Comparison of ENCODE assay signal across 2 cellular contexts in the genomic region with DNA sequence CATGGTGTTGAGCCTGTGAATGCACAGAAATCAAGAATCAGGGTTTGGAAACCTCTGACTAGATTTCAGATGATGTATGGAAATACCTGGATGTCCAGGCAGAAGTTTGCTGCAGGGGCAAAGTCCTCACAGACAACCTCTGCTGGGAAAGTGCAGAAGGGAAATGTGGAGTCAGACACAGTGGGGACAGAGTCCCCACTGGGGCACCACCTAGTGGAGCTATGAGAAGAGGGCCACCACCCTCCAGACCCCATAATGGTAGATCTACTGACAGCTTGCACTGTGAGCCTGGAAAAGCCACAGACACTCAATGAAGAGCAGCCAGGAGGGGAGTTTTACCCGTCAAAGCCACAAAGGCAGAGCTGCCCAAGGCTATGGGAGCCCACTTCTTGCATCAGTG.
TF ChIP-seq lines count a peak whose summit lies in the region.

No MANE protein-coding gene starts in this region.

TF ChIP-seq in HepG2, 621 proteins besides CTCF, POLR2A, EP300 and RAD21:
- TF ChIP-seq, protein P1, sequence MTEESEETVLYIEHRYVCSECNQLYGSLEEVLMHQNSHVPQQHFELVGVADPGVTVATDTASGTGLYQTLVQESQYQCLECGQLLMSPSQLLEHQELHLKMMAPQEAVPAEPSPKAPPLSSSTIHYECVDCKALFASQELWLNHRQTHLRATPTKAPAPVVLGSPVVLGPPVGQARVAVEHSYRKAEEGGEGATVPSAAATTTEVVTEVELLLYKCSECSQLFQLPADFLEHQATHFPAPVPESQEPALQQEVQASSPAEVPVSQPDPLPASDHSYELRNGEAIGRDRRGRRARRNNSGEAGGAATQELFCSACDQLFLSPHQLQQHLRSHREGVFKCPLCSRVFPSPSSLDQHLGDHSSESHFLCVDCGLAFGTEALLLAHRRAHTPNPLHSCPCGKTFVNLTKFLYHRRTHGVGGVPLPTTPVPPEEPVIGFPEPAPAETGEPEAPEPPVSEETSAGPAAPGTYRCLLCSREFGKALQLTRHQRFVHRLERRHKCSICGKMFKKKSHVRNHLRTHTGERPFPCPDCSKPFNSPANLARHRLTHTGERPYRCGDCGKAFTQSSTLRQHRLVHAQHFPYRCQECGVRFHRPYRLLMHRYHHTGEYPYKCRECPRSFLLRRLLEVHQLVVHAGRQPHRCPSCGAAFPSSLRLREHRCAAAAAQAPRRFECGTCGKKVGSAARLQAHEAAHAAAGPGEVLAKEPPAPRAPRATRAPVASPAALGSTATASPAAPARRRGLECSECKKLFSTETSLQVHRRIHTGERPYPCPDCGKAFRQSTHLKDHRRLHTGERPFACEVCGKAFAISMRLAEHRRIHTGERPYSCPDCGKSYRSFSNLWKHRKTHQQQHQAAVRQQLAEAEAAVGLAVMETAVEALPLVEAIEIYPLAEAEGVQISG (CRISPR knock-in tag; IDR thresholded peaks at IDR 0.05) = 0 out of 2 replicates have a peak, but pooled peaks have one; percentile 12
- TF ChIP-seq DPF2 (CRISPR knock-in tag; IDR thresholded peaks at IDR 0.05; ENCODE audit: borderline replicate concordance, low read depth) (no peak), CHD2 (IDR thresholded peaks at IDR 0.05; ENCODE audit: low read depth, low read length) (no peak), STAG1 (CRISPR knock-in tag; IDR thresholded peaks at IDR 0.05) (peak; percentile 32), ZNF746 (CRISPR knock-in tag; IDR thresholded peaks at IDR 0.05) (no peak), HNF4A (CRISPR knock-in tag; IDR thresholded peaks at IDR 0.05) (peak; percentile 48; the same call in 1 of the 2 replicates), ZNF20 (CRISPR knock-in tag; IDR thresholded peaks at IDR 0.05) (no peak)
- TF ChIP-seq, protein P2, sequence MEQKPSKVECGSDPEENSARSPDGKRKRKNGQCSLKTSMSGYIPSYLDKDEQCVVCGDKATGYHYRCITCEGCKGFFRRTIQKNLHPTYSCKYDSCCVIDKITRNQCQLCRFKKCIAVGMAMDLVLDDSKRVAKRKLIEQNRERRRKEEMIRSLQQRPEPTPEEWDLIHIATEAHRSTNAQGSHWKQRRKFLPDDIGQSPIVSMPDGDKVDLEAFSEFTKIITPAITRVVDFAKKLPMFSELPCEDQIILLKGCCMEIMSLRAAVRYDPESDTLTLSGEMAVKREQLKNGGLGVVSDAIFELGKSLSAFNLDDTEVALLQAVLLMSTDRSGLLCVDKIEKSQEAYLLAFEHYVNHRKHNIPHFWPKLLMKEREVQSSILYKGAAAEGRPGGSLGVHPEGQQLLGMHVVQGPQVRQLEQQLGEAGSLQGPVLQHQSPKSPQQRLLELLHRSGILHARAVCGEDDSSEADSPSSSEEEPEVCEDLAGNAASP (CRISPR knock-in tag; IDR thresholded peaks at IDR 0.05; ENCODE audit: borderline replicate concordance) = no peak

TF ChIP-seq in K562, 482 proteins besides CTCF, POLR2A, EP300 and RAD21:
- TF ChIP-seq, protein P3, sequence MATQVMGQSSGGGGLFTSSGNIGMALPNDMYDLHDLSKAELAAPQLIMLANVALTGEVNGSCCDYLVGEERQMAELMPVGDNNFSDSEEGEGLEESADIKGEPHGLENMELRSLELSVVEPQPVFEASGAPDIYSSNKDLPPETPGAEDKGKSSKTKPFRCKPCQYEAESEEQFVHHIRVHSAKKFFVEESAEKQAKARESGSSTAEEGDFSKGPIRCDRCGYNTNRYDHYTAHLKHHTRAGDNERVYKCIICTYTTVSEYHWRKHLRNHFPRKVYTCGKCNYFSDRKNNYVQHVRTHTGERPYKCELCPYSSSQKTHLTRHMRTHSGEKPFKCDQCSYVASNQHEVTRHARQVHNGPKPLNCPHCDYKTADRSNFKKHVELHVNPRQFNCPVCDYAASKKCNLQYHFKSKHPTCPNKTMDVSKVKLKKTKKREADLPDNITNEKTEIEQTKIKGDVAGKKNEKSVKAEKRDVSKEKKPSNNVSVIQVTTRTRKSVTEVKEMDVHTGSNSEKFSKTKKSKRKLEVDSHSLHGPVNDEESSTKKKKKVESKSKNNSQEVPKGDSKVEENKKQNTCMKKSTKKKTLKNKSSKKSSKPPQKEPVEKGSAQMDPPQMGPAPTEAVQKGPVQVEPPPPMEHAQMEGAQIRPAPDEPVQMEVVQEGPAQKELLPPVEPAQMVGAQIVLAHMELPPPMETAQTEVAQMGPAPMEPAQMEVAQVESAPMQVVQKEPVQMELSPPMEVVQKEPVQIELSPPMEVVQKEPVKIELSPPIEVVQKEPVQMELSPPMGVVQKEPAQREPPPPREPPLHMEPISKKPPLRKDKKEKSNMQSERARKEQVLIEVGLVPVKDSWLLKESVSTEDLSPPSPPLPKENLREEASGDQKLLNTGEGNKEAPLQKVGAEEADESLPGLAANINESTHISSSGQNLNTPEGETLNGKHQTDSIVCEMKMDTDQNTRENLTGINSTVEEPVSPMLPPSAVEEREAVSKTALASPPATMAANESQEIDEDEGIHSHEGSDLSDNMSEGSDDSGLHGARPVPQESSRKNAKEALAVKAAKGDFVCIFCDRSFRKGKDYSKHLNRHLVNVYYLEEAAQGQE (CRISPR knock-in tag; IDR thresholded peaks at IDR 0.05; ENCODE audit: low read depth) = no peak
- no peak for TF ChIP-seq KLF1 (tag; IDR thresholded peaks at IDR 0.05)
- no peak for TF ChIP-seq CBX8 (IDR thresholded peaks at IDR 0.05; ENCODE audit: borderline replicate concordance, extremely low read depth, low read depth, low read length, poor library complexity, severe bottlenecking)
- TF ChIP-seq MCM7 (IDR thresholded peaks at IDR 0.05) = no peak
- TF ChIP-seq, protein P4, sequence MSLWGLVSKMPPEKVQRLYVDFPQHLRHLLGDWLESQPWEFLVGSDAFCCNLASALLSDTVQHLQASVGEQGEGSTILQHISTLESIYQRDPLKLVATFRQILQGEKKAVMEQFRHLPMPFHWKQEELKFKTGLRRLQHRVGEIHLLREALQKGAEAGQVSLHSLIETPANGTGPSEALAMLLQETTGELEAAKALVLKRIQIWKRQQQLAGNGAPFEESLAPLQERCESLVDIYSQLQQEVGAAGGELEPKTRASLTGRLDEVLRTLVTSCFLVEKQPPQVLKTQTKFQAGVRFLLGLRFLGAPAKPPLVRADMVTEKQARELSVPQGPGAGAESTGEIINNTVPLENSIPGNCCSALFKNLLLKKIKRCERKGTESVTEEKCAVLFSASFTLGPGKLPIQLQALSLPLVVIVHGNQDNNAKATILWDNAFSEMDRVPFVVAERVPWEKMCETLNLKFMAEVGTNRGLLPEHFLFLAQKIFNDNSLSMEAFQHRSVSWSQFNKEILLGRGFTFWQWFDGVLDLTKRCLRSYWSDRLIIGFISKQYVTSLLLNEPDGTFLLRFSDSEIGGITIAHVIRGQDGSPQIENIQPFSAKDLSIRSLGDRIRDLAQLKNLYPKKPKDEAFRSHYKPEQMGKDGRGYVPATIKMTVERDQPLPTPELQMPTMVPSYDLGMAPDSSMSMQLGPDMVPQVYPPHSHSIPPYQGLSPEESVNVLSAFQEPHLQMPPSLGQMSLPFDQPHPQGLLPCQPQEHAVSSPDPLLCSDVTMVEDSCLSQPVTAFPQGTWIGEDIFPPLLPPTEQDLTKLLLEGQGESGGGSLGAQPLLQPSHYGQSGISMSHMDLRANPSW (CRISPR knock-in tag; IDR thresholded peaks at IDR 0.05) = no peak
- TF ChIP-seq, protein P5, sequence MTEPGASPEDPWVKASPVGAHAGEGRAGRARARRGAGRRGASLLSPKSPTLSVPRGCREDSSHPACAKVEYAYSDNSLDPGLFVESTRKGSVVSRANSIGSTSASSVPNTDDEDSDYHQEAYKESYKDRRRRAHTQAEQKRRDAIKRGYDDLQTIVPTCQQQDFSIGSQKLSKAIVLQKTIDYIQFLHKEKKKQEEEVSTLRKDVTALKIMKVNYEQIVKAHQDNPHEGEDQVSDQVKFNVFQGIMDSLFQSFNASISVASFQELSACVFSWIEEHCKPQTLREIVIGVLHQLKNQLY (CRISPR knock-in tag; conservative IDR thresholded peaks at IDR 0.05) = no peak
- TF ChIP-seq, protein P6, sequence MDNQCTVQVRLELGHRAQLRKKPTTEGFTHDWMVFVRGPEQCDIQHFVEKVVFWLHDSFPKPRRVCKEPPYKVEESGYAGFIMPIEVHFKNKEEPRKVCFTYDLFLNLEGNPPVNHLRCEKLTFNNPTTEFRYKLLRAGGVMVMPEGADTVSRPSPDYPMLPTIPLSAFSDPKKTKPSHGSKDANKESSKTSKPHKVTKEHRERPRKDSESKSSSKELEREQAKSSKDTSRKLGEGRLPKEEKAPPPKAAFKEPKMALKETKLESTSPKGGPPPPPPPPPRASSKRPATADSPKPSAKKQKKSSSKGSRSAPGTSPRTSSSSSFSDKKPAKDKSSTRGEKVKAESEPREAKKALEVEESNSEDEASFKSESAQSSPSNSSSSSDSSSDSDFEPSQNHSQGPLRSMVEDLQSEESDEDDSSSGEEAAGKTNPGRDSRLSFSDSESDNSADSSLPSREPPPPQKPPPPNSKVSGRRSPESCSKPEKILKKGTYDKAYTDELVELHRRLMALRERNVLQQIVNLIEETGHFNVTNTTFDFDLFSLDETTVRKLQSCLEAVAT (IDR thresholded peaks at IDR 0.05) = no peak
- no peak for TF ChIP-seq NR2C1 (IDR thresholded peaks at IDR 0.05)
- no peak for TF ChIP-seq NR2C1 (tag; IDR thresholded peaks at IDR 0.05)
- TF ChIP-seq CXXC5 (CRISPR knock-in tag; IDR thresholded peaks at IDR 0.05) = no peak
- no peak for TF ChIP-seq PCBP1 (IDR thresholded peaks at IDR 0.05; ENCODE audit: low read depth, low read length, poor library complexity, severe bottlenecking)
- TF ChIP-seq CBX2 (IDR thresholded peaks at IDR 0.05; ENCODE audit: insufficient read depth, low read length, poor library complexity, severe bottlenecking) = no peak
- TF ChIP-seq PTBP1 (IDR thresholded peaks at IDR 0.05; ENCODE audit: low read depth, low read length) = no peak
- TF ChIP-seq BCL6 (CRISPR knock-in tag; IDR thresholded peaks at IDR 0.05) = no peak
- TF ChIP-seq CC2D1A (IDR thresholded peaks at IDR 0.05) = no peak
